ENCODE assay signal across 24 cellular contexts in the genomic region with DNA sequence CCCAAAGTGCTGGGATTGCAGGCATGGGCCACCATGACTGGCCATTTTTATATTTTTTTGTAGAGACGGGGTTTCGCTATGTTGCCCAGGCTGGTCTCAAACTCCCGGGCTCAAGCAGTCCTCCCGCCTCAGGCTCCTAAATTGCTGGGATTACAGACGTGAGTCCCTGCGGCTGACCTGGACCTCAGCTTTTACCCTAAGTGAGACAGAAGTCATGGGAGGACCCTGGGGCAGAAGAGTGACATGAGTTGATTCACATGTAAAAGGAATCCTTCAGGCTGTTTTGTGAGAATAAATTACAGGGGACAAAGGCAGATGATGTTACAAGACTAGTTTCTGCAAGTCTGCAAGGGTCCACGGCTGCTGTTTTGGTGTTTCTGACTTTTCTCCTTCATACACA. TPM values are rescaled to one million over a fixed set of nuclear protein-coding genes. Genes with fewer than 3 reads are reported as not detected.
"Had no signal": no experiment of that assay in that cellular context is flagged by ENCODE, and none has a peak within 500 bp of the region (broad histone marks: within the 10 kb centered on the region; RNA-seq: fewer than 3 reads in every experiment).

No MANE protein-coding gene starts in this region.

- H3K36me3 ChIP-seq: upper lobe of left lung had no signal

- H3K9me3 ChIP-seq: lower lobe of right lung, upper lobe of left lung had no signal

- H3K4me3 ChIP-seq: lower lobe of right lung, upper lobe of left lung had no signal

- DNase-seq: activated CD4-positive, alpha-beta memory T cell treated with anti-CD3 and anti-CD28 coated beads for 36 hours; activated CD4-positive, alpha-beta T cell treated with anti-CD3 and anti-CD28 coated beads for 36 hours; activated naive CD4-positive, alpha-beta T cell; activated naive CD8-positive, alpha-beta T cell treated with anti-CD3 and anti-CD28 coated beads for 36 hours; activated T-cell treated with anti-CD3 and anti-CD28 coated beads for 4 hours; amygdala; dermis blood vessel endothelial cell; effector memory CD4-positive, alpha-beta T cell; foreskin fibroblast; islet precursor cell; left colon; lower lobe of right lung; nucleus accumbens; stimulated activated CD4-positive, alpha-beta T cell treated with anti-CD3 and anti-CD28 coated beads, Interleukin-2, amount 100 ng/mL, for 24 hours; stimulated activated naive CD8-positive, alpha-beta T cell treated with anti-CD3 and anti-CD28 coated beads, Interleukin-15, amount 100 ng/mL, for 72 hours; T-helper 2 cell; upper lobe of left lung had no signal

- H3K27me3 ChIP-seq: upper lobe of left lung had no signal

RNA-seq across cellular contexts. Expression of gene BCAM, which starts 2.6 kb away (rescaled TPM):
- total RNA-seq: activated CD4-positive, alpha-beta memory T cell treated with anti-CD3 and anti-CD28 coated beads for 36 hours; activated CD4-positive, alpha-beta T cell treated with anti-CD3 and anti-CD28 coated beads for 36 hours; activated naive CD8-positive, alpha-beta T cell treated with anti-CD3 and anti-CD28 coated beads for 36 hours; natural killer cell treated with Interleukin-12 subunit alpha and Interleukin-12 subunit beta and Interleukin-15 and Interleukin-18, amount 100 ng/mL, for 72 hours had no signal

RNA-seq across cellular contexts. Expression of gene CBLC, which starts 28.6 kb away (rescaled TPM):
- total RNA-seq: activated CD4-positive, alpha-beta memory T cell treated with anti-CD3 and anti-CD28 coated beads for 36 hours; activated CD4-positive, alpha-beta T cell treated with anti-CD3 and anti-CD28 coated beads for 36 hours; activated naive CD8-positive, alpha-beta T cell treated with anti-CD3 and anti-CD28 coated beads for 36 hours; cardiac septum; dermis blood vessel endothelial cell; endothelial cell of umbilical vein; glomerular endothelial cell; natural killer cell treated with Interleukin-12 subunit alpha and Interleukin-12 subunit beta and Interleukin-15 and Interleukin-18, amount 100 ng/mL, for 72 hours; right cardiac atrium; skeletal muscle tissue; temporal lobe had no signal
